In the genomic region with DNA sequence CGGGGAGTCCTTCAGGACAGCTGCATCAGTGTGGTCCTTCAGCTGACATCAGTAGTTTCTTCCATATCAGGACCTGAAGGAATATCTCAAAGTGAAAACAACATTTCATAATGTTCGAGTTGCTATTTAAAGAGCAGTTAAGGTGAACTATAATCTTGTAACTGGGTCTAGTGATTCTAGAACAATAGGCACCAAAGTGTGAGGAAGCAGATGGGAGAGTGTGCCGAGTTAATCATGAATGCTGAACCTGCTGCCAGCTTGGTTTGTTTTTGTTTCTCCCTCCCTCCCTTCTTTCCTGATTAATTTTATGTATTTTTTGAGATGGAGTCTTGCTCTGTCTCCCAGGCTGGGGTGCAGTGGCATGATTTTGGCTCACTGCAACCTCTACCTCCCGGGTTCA, we compare ENCODE assay signal across 18 cellular contexts. TPM values are rescaled to one million over a fixed set of nuclear protein-coding genes. Genes with fewer than 3 reads are reported as not detected.
"Had no signal": no experiment of that assay in that cellular context is flagged by ENCODE, and none has a peak within 500 bp of the region (broad histone marks: within the 10 kb centered on the region; RNA-seq: fewer than 3 reads in every experiment).

No MANE protein-coding gene starts in this region.

- ATAC-seq: activated CD8-positive, alpha-beta T cell treated with anti-CD3 and anti-CD28 coated beads for 36 hours; activated naive CD8-positive, alpha-beta T cell treated with anti-CD3 and anti-CD28 coated beads, Interleukin-2, amount 50 U/mL, for 24 hours; heart right ventricle; natural killer cell had no signal

- H3K4me3 ChIP-seq: colonic mucosa, esophagus muscularis mucosa, heart right ventricle, suprapubic skin had no signal

- H3K27ac Mint-ChIP-seq: activated CD4-positive, alpha-beta T cell treated with anti-CD3 and anti-CD28 coated beads, Interleukin-2, amount 10 ng/mL, durations not matched to agents 24 days and 14 days; activated CD8-positive, alpha-beta T cell treated with anti-CD3 and anti-CD28 coated beads for 36 hours; activated naive CD4-positive, alpha-beta T cell treated with anti-CD3 and anti-CD28 coated beads, Interleukin-2, amount 10 ng/mL, durations not matched to agents 7 days and 5 days; activated naive CD8-positive, alpha-beta T cell treated with anti-CD3 and anti-CD28 coated beads, Interleukin-2, amount 50 U/mL, for 24 hours; activated T-cell treated with anti-CD3 and anti-CD28 coated beads, Interleukin-2, amount 50 U/mL, for 24 hours; natural killer cell had no signal

- H3K4me3 Mint-ChIP-seq: activated CD4-positive, alpha-beta T cell treated with anti-CD3 and anti-CD28 coated beads, Interleukin-2, amount 10 ng/mL, durations not matched to agents 24 days and 14 days; activated CD8-positive, alpha-beta T cell treated with anti-CD3 and anti-CD28 coated beads for 36 hours; activated naive CD4-positive, alpha-beta T cell treated with anti-CD3 and anti-CD28 coated beads, Interleukin-2, amount 10 ng/mL, durations not matched to agents 7 days and 5 days; activated naive CD8-positive, alpha-beta T cell treated with anti-CD3 and anti-CD28 coated beads, Interleukin-2, amount 50 U/mL, for 24 hours; activated T-cell treated with anti-CD3 and anti-CD28 coated beads, Interleukin-2, amount 50 U/mL, for 24 hours; central memory CD8-positive, alpha-beta T cell; natural killer cell had no signal

- H3K9me3 Mint-ChIP-seq: activated CD4-positive, alpha-beta T cell treated with anti-CD3 and anti-CD28 coated beads, Interleukin-2, amount 10 ng/mL, durations not matched to agents 24 days and 14 days; activated CD8-positive, alpha-beta T cell treated with anti-CD3 and anti-CD28 coated beads for 36 hours; activated naive CD4-positive, alpha-beta T cell treated with anti-CD3 and anti-CD28 coated beads, Interleukin-2, amount 10 ng/mL, durations not matched to agents 7 days and 5 days; activated naive CD8-positive, alpha-beta T cell treated with anti-CD3 and anti-CD28 coated beads, Interleukin-2, amount 50 U/mL, for 24 hours; activated T-cell treated with anti-CD3 and anti-CD28 coated beads, Interleukin-2, amount 50 U/mL, for 24 hours; central memory CD8-positive, alpha-beta T cell; natural killer cell had no signal

- H3K9me3 ChIP-seq: colonic mucosa, esophagus muscularis mucosa, heart right ventricle, suprapubic skin had no signal

- H3K27me3 ChIP-seq: colonic mucosa, suprapubic skin had no signal

- DNase-seq: activated CD4-positive, alpha-beta T cell treated with anti-CD3 and anti-CD28 coated beads, Interleukin-2, amount 10 ng/mL, durations not matched to agents 24 days and 14 days; activated CD8-positive, alpha-beta T cell treated with anti-CD3 and anti-CD28 coated beads for 36 hours; activated effector memory CD4-positive, alpha-beta T cell treated with Interleukin-2 at 50 U/mL for 16 hours; activated naive CD4-positive, alpha-beta T cell treated with anti-CD3 and anti-CD28 coated beads, Interleukin-2, amount 10 ng/mL, durations not matched to agents 7 days and 5 days; activated naive CD8-positive, alpha-beta T cell treated with anti-CD3 and anti-CD28 coated beads, Interleukin-2, amount 50 U/mL, for 24 hours; activated T-cell treated with anti-CD3 and anti-CD28 coated beads, Interleukin-2, amount 50 U/mL, for 24 hours; anterior cingulate cortex; colonic mucosa; heart right ventricle; natural killer cell; stimulated activated CD4-positive, alpha-beta T cell treated with anti-CD3 and anti-CD28 coated beads, Interleukin-2, amount 100 ng/mL, for 24 hours; stimulated activated naive CD4-positive, alpha-beta T cell treated with Interleukin-2 at 50 U/mL for 16 hours; T-helper 9 cell; trophoblast cell had no signal

- H3K36me3 Mint-ChIP-seq: activated naive CD4-positive, alpha-beta T cell treated with anti-CD3 and anti-CD28 coated beads, Interleukin-2, amount 10 ng/mL, durations not matched to agents 7 days and 5 days; brain; natural killer cell had no signal

- H3K4me1 ChIP-seq: colonic mucosa had no signal

- H3K36me3 ChIP-seq: colonic mucosa, esophagus muscularis mucosa, heart right ventricle, suprapubic skin had no signal

- H3K27ac ChIP-seq: colonic mucosa, esophagus muscularis mucosa, heart right ventricle, suprapubic skin had no signal

RNA-seq across cellular contexts. Expression of a gene that starts 3.6 kb away (rescaled TPM):
- total RNA-seq: natural killer cell had no signal
